25 cellular contexts compared by ENCODE assay signal in genomic region chr15:25242166-25242879, GRCh38.
DNase-seq lines count a peak whose midpoint lies in the region; ATAC-seq and TF ChIP-seq lines count a peak whose summit lies in the region.
"Had no signal": no experiment of that assay in that cellular context is flagged by ENCODE, and none has a peak within 500 bp of the region (broad histone marks: within the 10 kb centered on the region; RNA-seq: fewer than 3 reads in every experiment).

No MANE protein-coding gene starts in this region.

- ATAC-seq in mucosa of descending colon (no peak), HG03095 (IDR thresholded peaks at IDR 0.05; ENCODE audit: unreplicated experiment) (no peak)
- ATAC-seq: esophagus mucosa, GM23338 had no signal

- H3K36me3 Mint-ChIP-seq in activated naive CD4-positive, alpha-beta T cell treated with anti-CD3 and anti-CD28 coated beads for 36 hours (ENCODE audit: low read depth): no peaks in the 10 kb centered on the region
- no peaks in the 10 kb centered on the region for H3K36me3 Mint-ChIP-seq in activated T-helper 1 cell treated with anti-CD3 and anti-CD28 coated beads, Interleukin-12 subunit alpha, Interleukin-12 subunit beta, Interleukin-2, Interleukin-4 antibody, amounts not matched to agents 30 ng/mL and 10 ng/mL and 1 ng/mL, durations not matched to agents 14 hours and 24 hours and 36 hours (ENCODE audit: low read depth)

- H3K27me3 Mint-ChIP-seq in activated naive CD4-positive, alpha-beta T cell treated with anti-CD3 and anti-CD28 coated beads for 36 hours (ENCODE audit: low read depth): no peaks in the 10 kb centered on the region
- no peaks in the 10 kb centered on the region for H3K27me3 Mint-ChIP-seq in activated T-helper 1 cell treated with anti-CD3 and anti-CD28 coated beads, Interleukin-12 subunit alpha, Interleukin-12 subunit beta, Interleukin-2, Interleukin-4 antibody, amounts not matched to agents 30 ng/mL and 10 ng/mL and 1 ng/mL, durations not matched to agents 14 hours and 24 hours and 36 hours (ENCODE audit: insufficient read depth)
- H3K27me3 Mint-ChIP-seq: brain had no signal

- no peaks in the 10 kb centered on the region for H3K4me1 ChIP-seq in mucosa of descending colon (ENCODE audit: low read depth)
- H3K4me1 ChIP-seq: testis had no signal

- peak; percentile 4 for DNase-seq in activated naive CD4-positive, alpha-beta T cell treated with anti-CD3 and anti-CD28 coated beads, Interleukin-2, amount 50 U/mL, for 16 hours
- no peak for DNase-seq in activated naive CD4-positive, alpha-beta T cell treated with anti-CD3 and anti-CD28 coated beads for 36 hours
- DNase-seq in head of caudate nucleus (peak in 26 of 42 donors; percentile 0 to 30 (median 6)), mucosa of descending colon (peak in 2 of 3 donors; percentile 4 to 29), ureter (ENCODE audit: low spot score) (peak; percentile 41), AG08395 (ENCODE audit: low spot score) (no peak)
- DNase-seq in activated T-helper 1 cell treated with anti-CD3 and anti-CD28 coated beads, Interleukin-12 subunit alpha, Interleukin-12 subunit beta, Interleukin-2, Interleukin-4 antibody, amounts not matched to agents 30 ng/mL and 10 ng/mL and 1 ng/mL, durations not matched to agents 14 hours and 24 hours and 36 hours (ENCODE audit: low spot score): no peak
- DNase-seq: C1 segment of cervical spinal cord; DND-41; foreskin melanocyte; KBM-7; NCI-H510A; NK-92 treated with Interleukin-12 subunit alpha and Interleukin-12 subunit beta, amount 100 ng/mL, for 24 hours; PC-9; retina; SHP77 treated with DMSO at 0.1 percent for 48 hours; stimulated activated CD4-positive, alpha-beta T cell treated with anti-CD3 and anti-CD28 coated beads, Interleukin-4, amount 100 ng/mL, for 24 hours; stimulated activated naive CD4-positive, alpha-beta T cell; SW 1271 had no signal

- no peak for TF ChIP-seq CTCF in mucosa of descending colon (IDR thresholded peaks at IDR 0.05)

- intact Hi-C loops in activated naive CD4-positive, alpha-beta T cell treated with anti-CD3 and anti-CD28 coated beads for 36 hours (cut with micrococcal nuclease): no loop called here
- intact Hi-C loops in head of caudate nucleus (cut with DNase I): no loop called here
- intact Hi-C loops in mucosa of descending colon (cut with DNase I, micrococcal nuclease): no loop called here
- intact Hi-C loops in activated T-helper 1 cell treated with anti-CD3 and anti-CD28 coated beads, Interleukin-12 subunit alpha, Interleukin-12 subunit beta, Interleukin-2, Interleukin-4 antibody, amounts not matched to agents 30 ng/mL and 10 ng/mL and 1 ng/mL, durations not matched to agents 14 hours and 24 hours and 36 hours (cut with micrococcal nuclease): no loop called here

- H3K9me3 Mint-ChIP-seq in activated naive CD4-positive, alpha-beta T cell treated with anti-CD3 and anti-CD28 coated beads for 36 hours: peaks cover 14% of the 10 kb centered on the region
- peaks cover 51% of the 10 kb centered on the region for H3K9me3 Mint-ChIP-seq in activated T-helper 1 cell treated with anti-CD3 and anti-CD28 coated beads, Interleukin-12 subunit alpha, Interleukin-12 subunit beta, Interleukin-2, Interleukin-4 antibody, amounts not matched to agents 30 ng/mL and 10 ng/mL and 1 ng/mL, durations not matched to agents 14 hours and 24 hours and 36 hours

- H3K27ac Mint-ChIP-seq in activated naive CD4-positive, alpha-beta T cell treated with anti-CD3 and anti-CD28 coated beads for 36 hours: no peak overlapping the region
- H3K27ac Mint-ChIP-seq in activated T-helper 1 cell treated with anti-CD3 and anti-CD28 coated beads, Interleukin-12 subunit alpha, Interleukin-12 subunit beta, Interleukin-2, Interleukin-4 antibody, amounts not matched to agents 30 ng/mL and 10 ng/mL and 1 ng/mL, durations not matched to agents 14 hours and 24 hours and 36 hours: no peak overlapping the region
- H3K27ac Mint-ChIP-seq: brain, GM23338 had no signal

- H3K4me1 Mint-ChIP-seq in activated naive CD4-positive, alpha-beta T cell treated with anti-CD3 and anti-CD28 coated beads for 36 hours (ENCODE audit: low read depth): no peaks in the 10 kb centered on the region
- H3K4me1 Mint-ChIP-seq in activated T-helper 1 cell treated with anti-CD3 and anti-CD28 coated beads, Interleukin-12 subunit alpha, Interleukin-12 subunit beta, Interleukin-2, Interleukin-4 antibody, amounts not matched to agents 30 ng/mL and 10 ng/mL and 1 ng/mL, durations not matched to agents 14 hours and 24 hours and 36 hours (ENCODE audit: low read depth): no peaks in the 10 kb centered on the region
- H3K4me1 Mint-ChIP-seq: brain, GM23338 had no signal

- H3K36me3 ChIP-seq in mucosa of descending colon (ENCODE audit: low read depth): no peaks in the 10 kb centered on the region
- H3K36me3 ChIP-seq: neutrophil had no signal

- H3K4me3 ChIP-seq in mucosa of descending colon: no peak overlapping the region
- H3K4me3 ChIP-seq: GM23338, PC-9, testis had no signal

- H3K9me3 ChIP-seq in mucosa of descending colon: peaks cover 94% of the 10 kb centered on the region
- H3K9me3 ChIP-seq: testis had no signal

- CTCF ChIA-PET in activated naive CD4-positive, alpha-beta T cell treated with anti-CD3 and anti-CD28 coated beads for 36 hours (lab: Charles Lee): no interaction called here

- H3K4me3 Mint-ChIP-seq in activated naive CD4-positive, alpha-beta T cell treated with anti-CD3 and anti-CD28 coated beads for 36 hours: no peak overlapping the region
- no peak overlapping the region for H3K4me3 Mint-ChIP-seq in activated T-helper 1 cell treated with anti-CD3 and anti-CD28 coated beads, Interleukin-12 subunit alpha, Interleukin-12 subunit beta, Interleukin-2, Interleukin-4 antibody, amounts not matched to agents 30 ng/mL and 10 ng/mL and 1 ng/mL, durations not matched to agents 14 hours and 24 hours and 36 hours
- H3K4me3 Mint-ChIP-seq: brain, GM23338 had no signal

Comparison
In these comparisons a context has a peak if more than half of its experiments do, and no peak if none do; other contexts are left out.
1. DNase-seq: peak in activated naive CD4-positive, alpha-beta T cell treated with anti-CD3 and anti-CD28 coated beads, Interleukin-2, amount 50 U/mL, for 16 hours (single experiment), head of caudate nucleus (26 of 42), mucosa of descending colon (2 of 3) and ureter (single experiment); none in activated naive CD4-positive, alpha-beta T cell treated with anti-CD3 and anti-CD28 coated beads for 36 hours (single experiment), AG08395 (single experiment) and activated T-helper 1 cell treated with anti-CD3 and anti-CD28 coated beads, Interleukin-12 subunit alpha, Interleukin-12 subunit beta, Interleukin-2, Interleukin-4 antibody, amounts not matched to agents 30 ng/mL and 10 ng/mL and 1 ng/mL, durations not matched to agents 14 hours and 24 hours and 36 hours (single experiment).